In the genomic region with DNA sequence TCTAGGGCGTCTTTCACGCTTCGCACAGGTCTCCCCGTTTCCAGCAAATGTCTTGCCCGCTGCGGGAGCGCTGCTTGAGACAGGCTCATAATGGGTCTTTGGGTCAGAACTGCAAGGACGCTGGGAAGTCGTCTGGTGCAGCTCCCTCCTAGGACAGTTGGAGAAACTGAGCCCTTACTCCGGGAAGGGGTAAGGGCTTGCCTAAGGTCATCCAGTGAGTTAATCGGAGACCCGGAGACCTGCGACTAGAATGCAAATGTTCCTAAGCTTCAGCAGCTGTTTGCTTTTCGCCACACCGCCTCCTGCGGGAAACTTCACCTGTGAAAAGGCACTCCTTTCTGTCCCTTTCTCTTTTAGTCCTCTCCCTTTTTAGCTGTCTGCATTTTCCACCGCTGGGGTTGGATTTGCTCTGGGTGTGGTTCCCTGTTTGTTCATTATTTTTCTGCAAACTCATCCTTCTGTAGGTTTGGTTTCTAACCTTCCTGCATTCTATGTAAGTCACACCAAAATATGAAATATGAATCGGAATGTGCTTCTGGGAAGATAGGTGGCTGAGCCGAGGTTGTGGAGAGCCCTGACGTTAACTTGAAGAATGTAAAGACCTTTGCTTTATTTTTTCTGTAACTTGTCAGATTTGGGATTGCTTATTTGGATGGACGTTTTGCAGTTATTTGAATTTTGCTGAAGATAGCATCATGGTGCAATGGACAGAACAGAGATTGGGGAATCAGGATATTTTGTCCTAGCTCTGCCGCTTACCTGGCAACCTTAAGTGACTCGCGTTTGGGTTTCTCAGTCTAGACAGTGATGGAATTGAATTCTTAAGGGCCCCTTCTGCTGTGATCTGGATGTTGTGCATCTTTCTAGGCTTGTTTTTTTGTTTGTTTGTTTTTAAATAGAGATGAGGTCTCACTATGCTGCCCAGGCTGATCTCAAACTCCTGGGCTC, we compare ENCODE assay signal across 1 cellular context.
TF ChIP-seq lines count a peak whose summit lies in the region.

No MANE protein-coding gene starts in this region.

TF ChIP-seq in HepG2, 621 proteins besides CTCF, POLR2A, EP300 and RAD21 (continued from another document):
- TF ChIP-seq, protein P1, sequence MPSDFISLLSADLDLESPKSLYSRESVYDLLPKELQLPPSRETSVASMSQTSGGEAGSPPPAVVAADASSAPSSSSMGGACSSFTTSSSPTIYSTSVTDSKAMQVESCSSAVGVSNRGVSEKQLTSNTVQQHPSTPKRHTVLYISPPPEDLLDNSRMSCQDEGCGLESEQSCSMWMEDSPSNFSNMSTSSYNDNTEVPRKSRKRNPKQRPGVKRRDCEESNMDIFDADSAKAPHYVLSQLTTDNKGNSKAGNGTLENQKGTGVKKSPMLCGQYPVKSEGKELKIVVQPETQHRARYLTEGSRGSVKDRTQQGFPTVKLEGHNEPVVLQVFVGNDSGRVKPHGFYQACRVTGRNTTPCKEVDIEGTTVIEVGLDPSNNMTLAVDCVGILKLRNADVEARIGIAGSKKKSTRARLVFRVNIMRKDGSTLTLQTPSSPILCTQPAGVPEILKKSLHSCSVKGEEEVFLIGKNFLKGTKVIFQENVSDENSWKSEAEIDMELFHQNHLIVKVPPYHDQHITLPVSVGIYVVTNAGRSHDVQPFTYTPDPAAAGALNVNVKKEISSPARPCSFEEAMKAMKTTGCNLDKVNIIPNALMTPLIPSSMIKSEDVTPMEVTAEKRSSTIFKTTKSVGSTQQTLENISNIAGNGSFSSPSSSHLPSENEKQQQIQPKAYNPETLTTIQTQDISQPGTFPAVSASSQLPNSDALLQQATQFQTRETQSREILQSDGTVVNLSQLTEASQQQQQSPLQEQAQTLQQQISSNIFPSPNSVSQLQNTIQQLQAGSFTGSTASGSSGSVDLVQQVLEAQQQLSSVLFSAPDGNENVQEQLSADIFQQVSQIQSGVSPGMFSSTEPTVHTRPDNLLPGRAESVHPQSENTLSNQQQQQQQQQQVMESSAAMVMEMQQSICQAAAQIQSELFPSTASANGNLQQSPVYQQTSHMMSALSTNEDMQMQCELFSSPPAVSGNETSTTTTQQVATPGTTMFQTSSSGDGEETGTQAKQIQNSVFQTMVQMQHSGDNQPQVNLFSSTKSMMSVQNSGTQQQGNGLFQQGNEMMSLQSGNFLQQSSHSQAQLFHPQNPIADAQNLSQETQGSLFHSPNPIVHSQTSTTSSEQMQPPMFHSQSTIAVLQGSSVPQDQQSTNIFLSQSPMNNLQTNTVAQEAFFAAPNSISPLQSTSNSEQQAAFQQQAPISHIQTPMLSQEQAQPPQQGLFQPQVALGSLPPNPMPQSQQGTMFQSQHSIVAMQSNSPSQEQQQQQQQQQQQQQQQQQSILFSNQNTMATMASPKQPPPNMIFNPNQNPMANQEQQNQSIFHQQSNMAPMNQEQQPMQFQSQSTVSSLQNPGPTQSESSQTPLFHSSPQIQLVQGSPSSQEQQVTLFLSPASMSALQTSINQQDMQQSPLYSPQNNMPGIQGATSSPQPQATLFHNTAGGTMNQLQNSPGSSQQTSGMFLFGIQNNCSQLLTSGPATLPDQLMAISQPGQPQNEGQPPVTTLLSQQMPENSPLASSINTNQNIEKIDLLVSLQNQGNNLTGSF (CRISPR knock-in tag; IDR thresholded peaks at IDR 0.05) = no peak
- TF ChIP-seq FOXA1 (IDR thresholded peaks at IDR 0.05) (no peak), FOXA1 (CRISPR knock-in tag; IDR thresholded peaks at IDR 0.05) (peak; percentile 10; the same call in 1 of the 2 replicates), KDM5B (CRISPR knock-in tag; IDR thresholded peaks at IDR 0.05; ENCODE audit: borderline replicate concordance) (peak; percentile 1; the same call in 1 of the 2 replicates), ZNF296 (CRISPR knock-in tag; conservative IDR thresholded peaks at IDR 0.05) (no peak), MEF2D (CRISPR knock-in tag; IDR thresholded peaks at IDR 0.05) (0 out of 2 replicates have a peak, but pooled peaks have one; percentile 8), ZBTB7B (CRISPR knock-in tag; IDR thresholded peaks at IDR 0.05) (0 out of 2 replicates have a peak, but pooled peaks have one; percentile 11), ZNF589 (CRISPR knock-in tag; conservative IDR thresholded peaks at IDR 0.05) (no peak), SRF (IDR thresholded peaks at IDR 0.05; ENCODE audit: low read depth, low read length) (no peak), ZNF564 (CRISPR knock-in tag; IDR thresholded peaks at IDR 0.05) (no peak), ZNF781 (CRISPR knock-in tag; IDR thresholded peaks at IDR 0.05; ENCODE audit: borderline replicate concordance, not compliant biosample characterization) (no peak), TCF7L2 (IDR thresholded peaks at IDR 0.05; ENCODE audit: low read depth, low read length) (no peak), EHMT2 (IDR thresholded peaks at IDR 0.05; ENCODE audit: borderline replicate concordance, low read depth, low read length) (no peak), NKX3-1 (CRISPR knock-in tag; IDR thresholded peaks at IDR 0.05) (no peak), STAG1 (CRISPR knock-in tag; IDR thresholded peaks at IDR 0.05) (no peak), SAFB2 (CRISPR knock-in tag; IDR thresholded peaks at IDR 0.05; ENCODE audit: borderline replicate concordance, low read depth) (no peak), ZNF605 (CRISPR knock-in tag; IDR thresholded peaks at IDR 0.05) (0 out of 2 replicates have a peak, but pooled peaks have one; percentile 8), RARG (CRISPR knock-in tag; IDR thresholded peaks at IDR 0.05; ENCODE audit: low read depth) (no peak), ZNF224 (CRISPR knock-in tag; IDR thresholded peaks at IDR 0.05) (no peak), ZNF225 (CRISPR knock-in tag; IDR thresholded peaks at IDR 0.05) (no peak), ZMYM3 (CRISPR knock-in tag; IDR thresholded peaks at IDR 0.05) (no peak), ZNF24 (IDR thresholded peaks at IDR 0.05) (no peak)
- TF ChIP-seq, protein P2, sequence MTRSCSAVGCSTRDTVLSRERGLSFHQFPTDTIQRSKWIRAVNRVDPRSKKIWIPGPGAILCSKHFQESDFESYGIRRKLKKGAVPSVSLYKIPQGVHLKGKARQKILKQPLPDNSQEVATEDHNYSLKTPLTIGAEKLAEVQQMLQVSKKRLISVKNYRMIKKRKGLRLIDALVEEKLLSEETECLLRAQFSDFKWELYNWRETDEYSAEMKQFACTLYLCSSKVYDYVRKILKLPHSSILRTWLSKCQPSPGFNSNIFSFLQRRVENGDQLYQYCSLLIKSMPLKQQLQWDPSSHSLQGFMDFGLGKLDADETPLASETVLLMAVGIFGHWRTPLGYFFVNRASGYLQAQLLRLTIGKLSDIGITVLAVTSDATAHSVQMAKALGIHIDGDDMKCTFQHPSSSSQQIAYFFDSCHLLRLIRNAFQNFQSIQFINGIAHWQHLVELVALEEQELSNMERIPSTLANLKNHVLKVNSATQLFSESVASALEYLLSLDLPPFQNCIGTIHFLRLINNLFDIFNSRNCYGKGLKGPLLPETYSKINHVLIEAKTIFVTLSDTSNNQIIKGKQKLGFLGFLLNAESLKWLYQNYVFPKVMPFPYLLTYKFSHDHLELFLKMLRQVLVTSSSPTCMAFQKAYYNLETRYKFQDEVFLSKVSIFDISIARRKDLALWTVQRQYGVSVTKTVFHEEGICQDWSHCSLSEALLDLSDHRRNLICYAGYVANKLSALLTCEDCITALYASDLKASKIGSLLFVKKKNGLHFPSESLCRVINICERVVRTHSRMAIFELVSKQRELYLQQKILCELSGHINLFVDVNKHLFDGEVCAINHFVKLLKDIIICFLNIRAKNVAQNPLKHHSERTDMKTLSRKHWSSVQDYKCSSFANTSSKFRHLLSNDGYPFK (CRISPR knock-in tag; IDR thresholded peaks at IDR 0.05; ENCODE audit: borderline replicate concordance) = no peak
- TF ChIP-seq, protein P3, sequence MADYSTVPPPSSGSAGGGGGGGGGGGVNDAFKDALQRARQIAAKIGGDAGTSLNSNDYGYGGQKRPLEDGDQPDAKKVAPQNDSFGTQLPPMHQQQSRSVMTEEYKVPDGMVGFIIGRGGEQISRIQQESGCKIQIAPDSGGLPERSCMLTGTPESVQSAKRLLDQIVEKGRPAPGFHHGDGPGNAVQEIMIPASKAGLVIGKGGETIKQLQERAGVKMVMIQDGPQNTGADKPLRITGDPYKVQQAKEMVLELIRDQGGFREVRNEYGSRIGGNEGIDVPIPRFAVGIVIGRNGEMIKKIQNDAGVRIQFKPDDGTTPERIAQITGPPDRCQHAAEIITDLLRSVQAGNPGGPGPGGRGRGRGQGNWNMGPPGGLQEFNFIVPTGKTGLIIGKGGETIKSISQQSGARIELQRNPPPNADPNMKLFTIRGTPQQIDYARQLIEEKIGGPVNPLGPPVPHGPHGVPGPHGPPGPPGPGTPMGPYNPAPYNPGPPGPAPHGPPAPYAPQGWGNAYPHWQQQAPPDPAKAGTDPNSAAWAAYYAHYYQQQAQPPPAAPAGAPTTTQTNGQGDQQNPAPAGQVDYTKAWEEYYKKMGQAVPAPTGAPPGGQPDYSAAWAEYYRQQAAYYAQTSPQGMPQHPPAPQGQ (CRISPR knock-in tag; IDR thresholded peaks at IDR 0.05; ENCODE audit: borderline replicate concordance) = no peak
- TF ChIP-seq, protein P4, sequence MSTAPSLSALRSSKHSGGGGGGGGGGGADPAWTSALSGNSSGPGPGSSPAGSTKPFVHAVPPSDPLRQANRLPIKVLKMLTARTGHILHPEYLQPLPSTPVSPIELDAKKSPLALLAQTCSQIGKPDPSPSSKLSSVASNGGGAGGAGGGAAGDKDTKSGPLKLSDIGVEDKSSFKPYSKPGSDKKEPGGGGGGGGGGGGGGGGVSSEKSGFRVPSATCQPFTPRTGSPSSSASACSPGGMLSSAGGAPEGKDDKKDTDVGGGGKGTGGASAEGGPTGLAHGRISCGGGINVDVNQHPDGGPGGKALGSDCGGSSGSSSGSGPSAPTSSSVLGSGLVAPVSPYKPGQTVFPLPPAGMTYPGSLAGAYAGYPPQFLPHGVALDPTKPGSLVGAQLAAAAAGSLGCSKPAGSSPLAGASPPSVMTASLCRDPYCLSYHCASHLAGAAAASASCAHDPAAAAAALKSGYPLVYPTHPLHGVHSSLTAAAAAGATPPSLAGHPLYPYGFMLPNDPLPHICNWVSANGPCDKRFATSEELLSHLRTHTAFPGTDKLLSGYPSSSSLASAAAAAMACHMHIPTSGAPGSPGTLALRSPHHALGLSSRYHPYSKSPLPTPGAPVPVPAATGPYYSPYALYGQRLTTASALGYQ (CRISPR knock-in tag; IDR thresholded peaks at IDR 0.05) = no peak
- TF ChIP-seq, protein P5, sequence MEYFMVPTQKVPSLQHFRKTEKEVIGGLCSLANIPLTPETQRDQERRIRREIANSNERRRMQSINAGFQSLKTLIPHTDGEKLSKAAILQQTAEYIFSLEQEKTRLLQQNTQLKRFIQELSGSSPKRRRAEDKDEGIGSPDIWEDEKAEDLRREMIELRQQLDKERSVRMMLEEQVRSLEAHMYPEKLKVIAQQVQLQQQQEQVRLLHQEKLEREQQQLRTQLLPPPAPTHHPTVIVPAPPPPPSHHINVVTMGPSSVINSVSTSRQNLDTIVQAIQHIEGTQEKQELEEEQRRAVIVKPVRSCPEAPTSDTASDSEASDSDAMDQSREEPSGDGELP (IDR thresholded peaks at IDR 0.05; ENCODE audit: borderline replicate concordance, low read depth) = peak; percentile 52; the same call in 1 of the 2 replicates
- TF ChIP-seq, protein P6, sequence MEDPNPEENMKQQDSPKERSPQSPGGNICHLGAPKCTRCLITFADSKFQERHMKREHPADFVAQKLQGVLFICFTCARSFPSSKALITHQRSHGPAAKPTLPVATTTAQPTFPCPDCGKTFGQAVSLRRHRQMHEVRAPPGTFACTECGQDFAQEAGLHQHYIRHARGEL (CRISPR knock-in tag; IDR thresholded peaks at IDR 0.05) = peak; percentile 10; the same call in 1 of the 2 replicates
- TF ChIP-seq, protein P7, sequence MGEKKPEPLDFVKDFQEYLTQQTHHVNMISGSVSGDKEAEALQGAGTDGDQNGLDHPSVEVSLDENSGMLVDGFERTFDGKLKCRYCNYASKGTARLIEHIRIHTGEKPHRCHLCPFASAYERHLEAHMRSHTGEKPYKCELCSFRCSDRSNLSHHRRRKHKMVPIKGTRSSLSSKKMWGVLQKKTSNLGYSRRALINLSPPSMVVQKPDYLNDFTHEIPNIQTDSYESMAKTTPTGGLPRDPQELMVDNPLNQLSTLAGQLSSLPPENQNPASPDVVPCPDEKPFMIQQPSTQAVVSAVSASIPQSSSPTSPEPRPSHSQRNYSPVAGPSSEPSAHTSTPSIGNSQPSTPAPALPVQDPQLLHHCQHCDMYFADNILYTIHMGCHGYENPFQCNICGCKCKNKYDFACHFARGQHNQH (CRISPR knock-in tag; IDR thresholded peaks at IDR 0.05) = no peak
- TF ChIP-seq, protein P8, sequence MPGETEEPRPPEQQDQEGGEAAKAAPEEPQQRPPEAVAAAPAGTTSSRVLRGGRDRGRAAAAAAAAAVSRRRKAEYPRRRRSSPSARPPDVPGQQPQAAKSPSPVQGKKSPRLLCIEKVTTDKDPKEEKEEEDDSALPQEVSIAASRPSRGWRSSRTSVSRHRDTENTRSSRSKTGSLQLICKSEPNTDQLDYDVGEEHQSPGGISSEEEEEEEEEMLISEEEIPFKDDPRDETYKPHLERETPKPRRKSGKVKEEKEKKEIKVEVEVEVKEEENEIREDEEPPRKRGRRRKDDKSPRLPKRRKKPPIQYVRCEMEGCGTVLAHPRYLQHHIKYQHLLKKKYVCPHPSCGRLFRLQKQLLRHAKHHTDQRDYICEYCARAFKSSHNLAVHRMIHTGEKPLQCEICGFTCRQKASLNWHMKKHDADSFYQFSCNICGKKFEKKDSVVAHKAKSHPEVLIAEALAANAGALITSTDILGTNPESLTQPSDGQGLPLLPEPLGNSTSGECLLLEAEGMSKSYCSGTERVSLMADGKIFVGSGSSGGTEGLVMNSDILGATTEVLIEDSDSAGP (CRISPR knock-in tag; IDR thresholded peaks at IDR 0.05; ENCODE audit: borderline replicate concordance) = no peak
